8 cellular contexts compared by ENCODE assay signal in the genomic region with DNA sequence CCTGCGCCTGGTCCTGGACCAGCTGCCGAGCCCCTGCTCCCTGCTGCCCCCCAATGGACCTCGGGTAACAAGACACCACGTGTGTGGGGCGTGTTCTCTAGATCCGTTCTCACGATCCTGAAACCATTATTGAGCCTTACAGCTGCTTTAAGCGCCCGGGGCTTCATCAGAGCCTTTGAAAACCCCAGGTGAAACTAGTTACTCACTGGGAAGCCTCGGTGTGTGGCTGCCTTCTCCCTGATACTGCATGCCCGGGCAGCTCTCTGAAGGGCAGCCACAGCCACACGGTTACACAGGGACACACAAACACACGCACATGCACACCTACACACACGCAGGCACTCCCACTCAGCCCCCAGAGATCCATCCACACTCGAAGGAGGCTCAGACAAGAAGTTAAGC. TPM values are rescaled to one million over a fixed set of nuclear protein-coding genes. Genes with fewer than 3 reads are reported as not detected.
DNase-seq lines count a peak whose midpoint lies in the region; ATAC-seq and TF ChIP-seq lines count a peak whose summit lies in the region.

No MANE protein-coding gene starts in this region.

- H3K4me1 Mint-ChIP-seq in memory B cell, result peaks cover 4% of the 10 kb centered on the region

- H3K4me3 Mint-ChIP-seq in memory B cell, result no peak overlapping the region

- no peak overlapping the region for H3K4me3 ChIP-seq in GM12865 (ENCODE audit: low read depth, low read length)

- H3K36me3 Mint-ChIP-seq in memory B cell, result no peaks in the 10 kb centered on the region

- TF ChIP-seq CTCF in GM12865 (IDR thresholded peaks at IDR 0.05; ENCODE audit: insufficient read depth, low read depth, low read length, missing control alignments), result peak; percentile 53

- ATAC-seq in HG03066 (IDR thresholded peaks at IDR 0.05; ENCODE audit: low read depth, unreplicated experiment) (peak; percentile 82), memory B cell (ENCODE audit: low read depth) (peak; percentile 43), GM18873 (IDR thresholded peaks at IDR 0.05; ENCODE audit: low FRiP score, unreplicated experiment) (no peak), HG02938 (IDR thresholded peaks at IDR 0.05; ENCODE audit: unreplicated experiment) (no peak)

- H3K9me3 Mint-ChIP-seq in memory B cell, result no peaks in the 10 kb centered on the region

- peaks cover 36% of the 10 kb centered on the region for H3K27me3 Mint-ChIP-seq in memory B cell

- DNase-seq in ACHN, result peak; percentile 55
- peak; percentile 86 for DNase-seq in GM12865 (ENCODE audit: low read depth)
- peak; percentile 70 for DNase-seq in RPMI7951 (ENCODE audit: low read depth)
- peak; percentile 46 for DNase-seq in cerebellar cortex (ENCODE audit: low spot score)
- DNase-seq in memory B cell (ENCODE audit: low spot score in 2 of 2), result no peak

- H3K27ac Mint-ChIP-seq in memory B cell, result no peak overlapping the region

- in situ Hi-C loops in ACHN (cut with HindIII; ENCODE audit: low pct_ligation_motif_present, low pct_unique_long_range_greater_than_20kb, low sequenced_read_pairs), result no loop called here

RNA-seq across cellular contexts. Expression of a gene that starts 5.3 kb away (rescaled TPM):
- total RNA-seq in RPMI7951 (2014; rRNA removed; shearing (Covaris generic)), result under 0.01 and 0.10 TPM in 2 replicates

RNA-seq across cellular contexts. Expression of a gene that starts 10.1 kb away (rescaled TPM):
- total RNA-seq in RPMI7951 (2014; rRNA removed; shearing (Covaris generic)), result 0.10 TPM in 1 of 2 replicates, not detected in the other

RNA-seq across cellular contexts. Expression of a gene that starts 20.9 kb away (rescaled TPM):
- total RNA-seq in RPMI7951 (2014; rRNA removed; shearing (Covaris generic)), result 142 and 174 TPM in 2 replicates

RNA-seq across cellular contexts. Expression of a gene that starts 51.5 kb away (rescaled TPM):
- total RNA-seq in RPMI7951 (2014; rRNA removed; shearing (Covaris generic)), result 0.12 and 0.49 TPM in 2 replicates

Comparison
In these comparisons a context has a peak if more than half of its experiments do, and no peak if none do; other contexts are left out.
1. DNase-seq: peak in ACHN (single experiment), GM12865 (single experiment), RPMI7951 (single experiment) and cerebellar cortex (single experiment); none in memory B cell (0 of 2).
2. ATAC-seq: peak in HG03066 (single experiment) and memory B cell (single experiment); none in GM18873 (single experiment) and HG02938 (single experiment).